Comparison of ENCODE assay signal across 21 cellular contexts in genomic region chr12:5068623-5069022, GRCh38. TPM values are rescaled to one million over a fixed set of nuclear protein-coding genes. Genes with fewer than 3 reads are reported as not detected.
DNase-seq lines count a peak whose midpoint lies in the region; ATAC-seq and TF ChIP-seq lines count a peak whose summit lies in the region.
"Had no signal": no experiment of that assay in that cellular context is flagged by ENCODE, and none has a peak within 500 bp of the region (broad histone marks: within the 10 kb centered on the region; RNA-seq: fewer than 3 reads in every experiment).

No MANE protein-coding gene starts in this region.

- peaks cover 61% of the 10 kb centered on the region for H3K27me3 Mint-ChIP-seq in progenitor cell of endocrine pancreas

- H3K27ac Mint-ChIP-seq in progenitor cell of endocrine pancreas: peak overlapping the region; percentile 38
- H3K27ac Mint-ChIP-seq: B cell; CD4-positive, alpha-beta T cell; CD8-positive, alpha-beta T cell had no signal

- H2AFZ ChIP-seq in OCI-LY3 (ENCODE audit: low read depth, low read length): no peak overlapping the region

- intact Hi-C loops in left ventricle myocardium superior (cut with micrococcal nuclease): no loop called here

- no peaks in the 10 kb centered on the region for H3K79me2 ChIP-seq in OCI-LY3 (ENCODE audit: low read length)

- TF ChIP-seq CTCF in cardiac muscle cell (IDR thresholded peaks at IDR 0.05; ENCODE audit: low read depth, low read length) (no peak), OCI-LY3 (IDR thresholded peaks at IDR 0.05; ENCODE audit: low read depth, low read length) (no peak), progenitor cell of endocrine pancreas (IDR thresholded peaks at IDR 0.05; ENCODE audit: unreplicated experiment) (no peak)

- no peak overlapping the region for H3K9ac ChIP-seq in OCI-LY3 (ENCODE audit: low read length)
- H3K9ac ChIP-seq: BLaER1 treated with 17β-estradiol and CSF1 and Interleukin-3, amounts not matched to agents 10 nM and 100 nM had no signal

- H3K4me2 ChIP-seq in OCI-LY3 (ENCODE audit: low read length): peak overlapping the region; percentile 40
- H3K4me2 ChIP-seq: A549; BLaER1 treated with 17β-estradiol and CSF1 and Interleukin-3, amounts not matched to agents 10 nM and 100 nM had no signal

- H3K9me3 Mint-ChIP-seq in progenitor cell of endocrine pancreas (ENCODE audit: low read depth): no peaks in the 10 kb centered on the region
- H3K9me3 Mint-ChIP-seq: CD4-positive, alpha-beta T cell; CD8-positive, alpha-beta T cell had no signal

- H3K27me3 ChIP-seq in cardiac muscle cell: no peaks in the 10 kb centered on the region
- peaks cover 89% of the 10 kb centered on the region for H3K27me3 ChIP-seq in OCI-LY3 (ENCODE audit: low read depth, low read length)
- H3K27me3 ChIP-seq: BLaER1 treated with 17β-estradiol and CSF1 and Interleukin-3, amounts not matched to agents 10 nM and 100 nM had no signal

- peaks cover 28% of the 10 kb centered on the region for H3K4me1 Mint-ChIP-seq in progenitor cell of endocrine pancreas (ENCODE audit: low read depth)
- H3K4me1 Mint-ChIP-seq: B cell had no signal

- 0 out of 2 replicates have a peak, but pooled peaks cover 3% of the 10 kb centered on the region for H4K20me1 ChIP-seq in OCI-LY3 (ENCODE audit: insufficient read depth, low read length)
- H4K20me1 ChIP-seq: BLaER1 treated with 17β-estradiol and CSF1 and Interleukin-3, amounts not matched to agents 10 nM and 100 nM had no signal

- no peaks in the 10 kb centered on the region for H3K36me3 Mint-ChIP-seq in progenitor cell of endocrine pancreas (ENCODE audit: insufficient read depth)
- H3K36me3 Mint-ChIP-seq: CD8-positive, alpha-beta T cell had no signal

- H3K4me3 Mint-ChIP-seq in progenitor cell of endocrine pancreas (ENCODE audit: low read depth): no peak overlapping the region
- H3K4me3 Mint-ChIP-seq: B cell; CD4-positive, alpha-beta T cell; CD8-positive, alpha-beta T cell had no signal

- ATAC-seq in left ventricle myocardium superior: no peak
- ATAC-seq in HG02678 (IDR thresholded peaks at IDR 0.05; ENCODE audit: unreplicated experiment): no peak
- ATAC-seq: A549; CD8-positive, alpha-beta T cell had no signal

- H3K27ac ChIP-seq in cardiac muscle cell: peak overlapping the region; percentile 1
- H3K27ac ChIP-seq in OCI-LY3 (ENCODE audit: low read length): no peak overlapping the region
- H3K27ac ChIP-seq: 22Rv1; A549; BLaER1 treated with 17β-estradiol and CSF1 and Interleukin-3, amounts not matched to agents 10 nM and 100 nM; C4-2B had no signal

- H3K9me3 ChIP-seq in cardiac muscle cell (ENCODE audit: low read depth): no peaks in the 10 kb centered on the region
- no peaks in the 10 kb centered on the region for H3K9me3 ChIP-seq in OCI-LY3 (ENCODE audit: insufficient read depth, low read length)
- H3K9me3 ChIP-seq: A549; BLaER1 treated with 17β-estradiol and CSF1 and Interleukin-3, amounts not matched to agents 10 nM and 100 nM; Caco-2 had no signal

- H3K36me3 ChIP-seq in cardiac muscle cell (no peaks in the 10 kb centered on the region), OCI-LY3 (replicated peaks; ENCODE audit: low read depth, low read length) (no peaks in the 10 kb centered on the region)
- H3K36me3 ChIP-seq: BLaER1 treated with 17β-estradiol and CSF1 and Interleukin-3, amounts not matched to agents 10 nM and 100 nM had no signal

- no peak overlapping the region for H3K4me3 ChIP-seq in cardiac muscle cell
- H3K4me3 ChIP-seq in OCI-LY3 (ENCODE audit: low read length): no peak overlapping the region
- H3K4me3 ChIP-seq: A549; BLaER1 treated with 17β-estradiol and CSF1 and Interleukin-3, amounts not matched to agents 10 nM and 100 nM had no signal

- H3K4me1 ChIP-seq in cardiac muscle cell (ENCODE audit: low read depth): peaks cover 33% of the 10 kb centered on the region
- peaks cover 24% of the 10 kb centered on the region for H3K4me1 ChIP-seq in OCI-LY3 (ENCODE audit: low read length)
- H3K4me1 ChIP-seq: A549, Caco-2 had no signal

- no peak for DNase-seq in cardiac muscle cell (ENCODE audit: low read depth in 1 of 2, low spot score in 1 of 2)
- DNase-seq in left ventricle myocardium superior: no peak
- DNase-seq in progenitor cell of endocrine pancreas (ENCODE audit: low spot score, unreplicated experiment): no peak
- no peak for DNase-seq in NCI-H2171 treated with DMSO at 0.1 percent for 48 hours (lab: John Stamatoyannopoulos, UW)
- DNase-seq in hippocampal formation (lab: John Stamatoyannopoulos, UW): no peak
- DNase-seq: AML-193; Caco-2; Calu3; CD4-positive, alpha-beta T cell; CD8-positive, alpha-beta T cell; DMS79 treated with DMSO at 0.1 percent for 48 hours; GF-D8 had no signal

RNA-seq across cellular contexts. Expression of gene KCNA5, which starts 24.9 kb away (rescaled TPM):
- total RNA-seq in cardiac muscle cell (5.1 TPM in 2 replicates), left ventricle myocardium superior (2.2 TPM), progenitor cell of endocrine pancreas (0.58 and 0.72 TPM in 2 replicates)
- 1.4 and 5.4 TPM in 2 replicates for polyA plus RNA-seq in cardiac muscle cell
- total RNA-seq: A172; Caco-2; Calu3; CD4-positive, alpha-beta T cell; CD8-positive, alpha-beta T cell had no signal
- polyA plus RNA-seq: A549, BJ had no signal
